In the genomic region with DNA sequence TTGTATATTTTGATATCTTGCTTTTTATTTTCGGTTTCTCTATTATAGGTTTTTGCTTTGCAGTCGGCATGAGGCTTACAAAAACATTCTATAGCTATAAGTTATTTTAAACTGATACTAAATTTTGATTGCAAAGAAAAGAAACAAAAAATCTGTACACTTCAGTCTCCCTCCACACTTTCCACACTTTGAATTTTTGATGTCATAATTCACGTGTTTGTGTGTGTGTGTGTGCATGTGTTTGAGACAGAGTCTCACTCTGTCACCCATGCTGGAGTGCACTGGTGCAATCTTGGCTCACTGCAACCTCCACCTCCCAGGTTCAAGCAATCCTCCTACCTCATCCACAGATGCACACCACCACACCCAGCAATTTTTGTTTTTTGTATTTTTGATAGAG, we compare ENCODE assay signal across 20 cellular contexts.
DNase-seq lines count a peak whose midpoint lies in the region; ATAC-seq lines count a peak whose summit lies in the region.
"Had no signal": no experiment of that assay in that cellular context is flagged by ENCODE, and none has a peak within 500 bp of the region (broad histone marks: within the 10 kb centered on the region; RNA-seq: fewer than 3 reads in every experiment).

No MANE protein-coding gene starts in this region.

- no peaks in the 10 kb centered on the region for H3K4me1 Mint-ChIP-seq in activated naive CD4-positive, alpha-beta T cell treated with anti-CD3 and anti-CD28 coated beads for 36 hours (ENCODE audit: low read depth)

- H3K27ac Mint-ChIP-seq in activated naive CD4-positive, alpha-beta T cell treated with anti-CD3 and anti-CD28 coated beads for 36 hours: no peak overlapping the region
- H3K27ac Mint-ChIP-seq: activated naive CD4-positive, alpha-beta T cell treated with anti-CD3 and anti-CD28 coated beads, Interleukin-2, amount 50 U/mL, for 72 hours; CD4-positive, alpha-beta T cell; T-helper 1 cell treated with Interleukin-12 subunit alpha and Interleukin-12 subunit beta and Interleukin-4 antibody, amounts not matched to agents 30 μg/mL and 1 μg/mL, for 36 hours had no signal

- H4K20me1 ChIP-seq in BLaER1: no peaks in the 10 kb centered on the region

- H3K9me3 ChIP-seq in BLaER1: no peaks in the 10 kb centered on the region

- intact Hi-C loops in activated naive CD4-positive, alpha-beta T cell treated with anti-CD3 and anti-CD28 coated beads for 36 hours (cut with micrococcal nuclease): no loop called here

- no peaks in the 10 kb centered on the region for H3K27me3 ChIP-seq in BLaER1
- H3K27me3 ChIP-seq: breast epithelium had no signal

- H3K27me3 Mint-ChIP-seq in activated naive CD4-positive, alpha-beta T cell treated with anti-CD3 and anti-CD28 coated beads for 36 hours (ENCODE audit: low read depth): peaks cover 2% of the 10 kb centered on the region
- H3K27me3 Mint-ChIP-seq: CD4-positive, alpha-beta T cell had no signal

- DNase-seq in DMS114 treated with DMSO at 0.1 percent for 48 hours (lab: John Stamatoyannopoulos, UW; ENCODE audit: unreplicated experiment) (no peak), AG08396 (ENCODE audit: low spot score) (no peak), cerebellar nuclear complex (lab: John Stamatoyannopoulos, UW) (no peak)
- no peak for DNase-seq in activated naive CD4-positive, alpha-beta T cell treated with anti-CD3 and anti-CD28 coated beads for 36 hours
- DNase-seq: activated CD4-positive, CD25-positive, alpha-beta regulatory T cell treated with anti-CD3 and anti-CD28 coated beads, Interleukin-2, amount 50 U/mL, for 72 hours; CD4-positive, alpha-beta T cell; EL; hypothalamus; left cardiac atrium; midbrain; MV-4-11; NCI-H69 had no signal

- H3K9me3 Mint-ChIP-seq in activated naive CD4-positive, alpha-beta T cell treated with anti-CD3 and anti-CD28 coated beads for 36 hours: peaks cover 6% of the 10 kb centered on the region
- H3K9me3 Mint-ChIP-seq: CD4-positive, alpha-beta T cell; T-helper 1 cell treated with Interleukin-12 subunit alpha and Interleukin-12 subunit beta and Interleukin-4 antibody, amounts not matched to agents 30 μg/mL and 1 μg/mL, for 36 hours had no signal

- H3K4me2 ChIP-seq in BLaER1: peak overlapping the region; percentile 11; the same call in 1 of the 2 replicates

- no peak overlapping the region for H3K9ac ChIP-seq in BLaER1

- no peak overlapping the region for H3K4me3 ChIP-seq in BLaER1
- H3K4me3 ChIP-seq: breast epithelium had no signal

- no peak overlapping the region for H3K4me3 Mint-ChIP-seq in activated naive CD4-positive, alpha-beta T cell treated with anti-CD3 and anti-CD28 coated beads for 36 hours
- H3K4me3 Mint-ChIP-seq: CD4-positive, alpha-beta T cell; T-helper 1 cell treated with Interleukin-12 subunit alpha and Interleukin-12 subunit beta and Interleukin-4 antibody, amounts not matched to agents 30 μg/mL and 1 μg/mL, for 36 hours had no signal

- no peaks in the 10 kb centered on the region for H3K36me3 Mint-ChIP-seq in activated naive CD4-positive, alpha-beta T cell treated with anti-CD3 and anti-CD28 coated beads for 36 hours (ENCODE audit: low read depth)

- no peaks in the 10 kb centered on the region for H3K36me3 ChIP-seq in BLaER1
- H3K36me3 ChIP-seq: breast epithelium had no signal

- no peak overlapping the region for H3K27ac ChIP-seq in BLaER1
- H3K27ac ChIP-seq: breast epithelium, RWPE1 had no signal

- CTCF ChIA-PET in activated naive CD4-positive, alpha-beta T cell treated with anti-CD3 and anti-CD28 coated beads for 36 hours (lab: Charles Lee): no interaction called here

- ATAC-seq in GM19043 (IDR thresholded peaks at IDR 0.05; ENCODE audit: low read depth, unreplicated experiment) (peak; percentile 23), GM21786 (IDR thresholded peaks at IDR 0.05; ENCODE audit: unreplicated experiment) (peak; percentile 11), HG03135 (IDR thresholded peaks at IDR 0.05; ENCODE audit: unreplicated experiment) (peak; percentile 23)
- ATAC-seq: activated naive CD4-positive, alpha-beta T cell treated with anti-CD3 and anti-CD28 coated beads, Interleukin-2, amount 50 U/mL, for 72 hours; left cardiac atrium had no signal

- H3K4me1 ChIP-seq in BLaER1: no peaks in the 10 kb centered on the region
- H3K4me1 ChIP-seq: breast epithelium had no signal
